1 cellular context compared by ENCODE assay signal in genomic region chr22:37569921-37570660, GRCh38.
TF ChIP-seq lines count a peak whose summit lies in the region.

No MANE protein-coding gene starts in this region.

TF ChIP-seq in H1, 55 proteins besides CTCF, POLR2A, EP300 and RAD21:
- TF ChIP-seq RBBP5 (IDR thresholded peaks at IDR 0.05; ENCODE audit: borderline replicate concordance, low read depth, low read length) (no peak), PHF8 (conservative IDR thresholded peaks at IDR 0.05; ENCODE audit: low read depth, low read length) (no peak), TAF1 (IDR thresholded peaks at IDR 0.05; ENCODE audit: low read depth, low read length) (no peak)
TF ChIP-seq in H1: peak in this region for 0.
